In genomic region chr19:48391100-48392005, GRCh38 we compare ENCODE assay signal across 8 cellular contexts. TPM values are rescaled to one million over a fixed set of nuclear protein-coding genes. Genes with fewer than 3 reads are reported as not detected.
A peak's percentile ranks its signal among the peaks of the same experiment; 100 is the strongest.
DNase-seq lines count a peak whose midpoint lies in the region; ATAC-seq, FAIRE-seq and TF ChIP-seq lines count a peak whose summit lies in the region.

Gene KDELR1, minus strand, starts transcription at chr19:48391551. Its CDS starts 193 bp downstream, at chr19:48391358.

- H3K4me1 ChIP-seq in HUES6 (ENCODE audit: control insufficient read depth, insufficient read depth, low read length) (peaks cover 36% of the 10 kb centered on the region), neuron (ENCODE audit: insufficient read depth, low read length) (peaks cover 32% of the 10 kb centered on the region)

- H3K27me3 ChIP-seq in HUES6 (ENCODE audit: control insufficient read depth, insufficient read depth, low read length) (peaks cover 39% of the 10 kb centered on the region), neuron (ENCODE audit: insufficient read depth, low read length) (no peaks in the 10 kb centered on the region)

- ATAC-seq in GM19023 (IDR thresholded peaks at IDR 0.05; ENCODE audit: unreplicated experiment): peak; percentile 59

- peak within 1 kb of the TSS; percentile 83 for H3K4me3 ChIP-seq in HUES6 (ENCODE audit: low read depth, low read length)
- peak within 1 kb of the TSS; percentile 60 for H3K4me3 ChIP-seq in neuron (ENCODE audit: low read length)

- peak within 1 kb of the TSS; percentile 89 for H3K9ac ChIP-seq in HUES6 (ENCODE audit: low read length)

- H3K36me3 ChIP-seq in HUES6 (ENCODE audit: control insufficient read depth, insufficient read depth, low read length): peaks cover 27% of the 10 kb centered on the region
- peaks cover 17% of the 10 kb centered on the region for H3K36me3 ChIP-seq in neuron (ENCODE audit: insufficient read depth, low read length)

- peak within 1 kb of the TSS; percentile 68 for H2AFZ ChIP-seq in neuron (ENCODE audit: low read depth, low read length)

- peak within 1 kb of the TSS; percentile 82 for H3K27ac ChIP-seq in HUES6 (ENCODE audit: low read depth, low read length)
- peak within 1 kb of the TSS; percentile 74 for H3K27ac ChIP-seq in temporal lobe (ENCODE audit: low read depth, low read length)

- DNase-seq in Ammon's horn (ENCODE audit: low spot score) (peak; percentile 90), frontal cortex (ENCODE audit: low spot score in 2 of 2) (peak; percentile 87 to 98)
- peak; percentile 71 for DNase-seq in activated naive CD4-positive, alpha-beta T cell treated with Interleukin-2 at 50 U/mL for 16 hours

- H3K9me3 ChIP-seq in HUES6 (ENCODE audit: control insufficient read depth, insufficient read depth, low read depth, low read length): no peaks in the 10 kb centered on the region
- no peaks in the 10 kb centered on the region for H3K9me3 ChIP-seq in neuron (ENCODE audit: low read length)

- peak; percentile 53; the same call in 1 of the 2 replicates for TF ChIP-seq POLR2A in Raji (IDR thresholded peaks at IDR 0.05; ENCODE audit: insufficient read depth, low read depth, low read length)

- no peak for FAIRE-seq in frontal cortex (lab: Jason Lieb, UNC)

RNA-seq across cellular contexts. Expression of gene KDELR1, which starts in this region (rescaled TPM):
- 21.6 TPM for total RNA-seq in frontal cortex
- 22.1 TPM for total RNA-seq in temporal lobe

Comparison
In these comparisons a context has a peak if more than half of its experiments do, and no peak if none do; other contexts are left out.
1. Peak in every context shown above with its lines: DNase-seq, ATAC-seq, H3K4me3 ChIP-seq and H3K27ac ChIP-seq.